ENCODE assay signal across 10 cellular contexts in the genomic region with DNA sequence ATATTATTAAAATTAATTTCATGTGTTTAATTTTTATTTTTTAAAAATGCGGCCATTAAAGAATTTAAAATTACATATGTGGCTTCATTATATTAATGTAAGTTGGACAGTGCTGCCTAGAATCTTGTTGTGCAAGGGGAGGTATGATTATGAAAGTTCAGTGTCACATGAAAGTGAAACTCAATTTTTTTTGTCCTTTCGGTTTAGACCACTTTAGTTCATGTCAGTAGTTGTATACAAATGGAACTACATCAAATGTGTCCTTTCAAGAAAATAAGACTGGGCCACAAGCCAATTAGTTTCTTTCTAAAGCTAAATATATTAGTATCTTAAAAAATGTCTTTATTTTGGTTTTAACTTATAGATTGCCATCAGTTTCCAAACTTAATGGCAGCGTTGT. TPM values are rescaled to one million over a fixed set of nuclear protein-coding genes. Genes with fewer than 3 reads are reported as not detected.
DNase-seq lines count a peak whose midpoint lies in the region; ATAC-seq and TF ChIP-seq lines count a peak whose summit lies in the region.
"Had no signal": no experiment of that assay in that cellular context is flagged by ENCODE, and none has a peak within 500 bp of the region (broad histone marks: within the 10 kb centered on the region; RNA-seq: fewer than 3 reads in every experiment).

No MANE protein-coding gene starts in this region.

- DNase-seq in activated naive CD8-positive, alpha-beta T cell treated with anti-CD3 and anti-CD28 coated beads, Interleukin-2, amount 10 ng/mL, durations not matched to agents 7 days and 5 days: no peak
- DNase-seq in activated naive CD8-positive, alpha-beta T cell treated with anti-CD3 and anti-CD28 coated beads for 36 hours: no peak
- DNase-seq in uterus: no peak
- no peak for DNase-seq in NCI-H1436 (lab: John Stamatoyannopoulos, UW)
- no peak for DNase-seq in Calu3
- no peak for DNase-seq in NCI-H1092 (lab: John Stamatoyannopoulos, UW)
- DNase-seq: NCI-H69 had no signal

- H3K4me1 ChIP-seq in uterus: no peaks in the 10 kb centered on the region

- TF ChIP-seq POLR2A in uterus (IDR thresholded peaks at IDR 0.05): no peak

- H3K9me3 Mint-ChIP-seq in activated naive CD8-positive, alpha-beta T cell treated with anti-CD3 and anti-CD28 coated beads, Interleukin-2, amount 10 ng/mL, durations not matched to agents 7 days and 5 days: no peaks in the 10 kb centered on the region
- no peaks in the 10 kb centered on the region for H3K9me3 Mint-ChIP-seq in activated naive CD8-positive, alpha-beta T cell treated with anti-CD3 and anti-CD28 coated beads for 36 hours
- no peaks in the 10 kb centered on the region for H3K9me3 Mint-ChIP-seq in Calu3 (ENCODE audit: low read depth, unreplicated experiment)
- H3K9me3 Mint-ChIP-seq: activated naive CD4-positive, alpha-beta T cell treated with anti-CD3 and anti-CD28 coated beads, Interleukin-2, amount 50 U/mL, for 24 hours had no signal

- no peaks in the 10 kb centered on the region for H3K27me3 Mint-ChIP-seq in activated naive CD8-positive, alpha-beta T cell treated with anti-CD3 and anti-CD28 coated beads, Interleukin-2, amount 10 ng/mL, durations not matched to agents 7 days and 5 days
- H3K27me3 Mint-ChIP-seq in activated naive CD8-positive, alpha-beta T cell treated with anti-CD3 and anti-CD28 coated beads for 36 hours: no peaks in the 10 kb centered on the region
- no peaks in the 10 kb centered on the region for H3K27me3 Mint-ChIP-seq in Calu3 (ENCODE audit: unreplicated experiment)
- H3K27me3 Mint-ChIP-seq: activated naive CD4-positive, alpha-beta T cell treated with anti-CD3 and anti-CD28 coated beads, Interleukin-2, amount 50 U/mL, for 24 hours had no signal

- no peaks in the 10 kb centered on the region for H3K27me3 ChIP-seq in uterus

- no peak overlapping the region for H3K4me3 ChIP-seq in uterus

- POLR2A ChIA-PET in activated naive CD8-positive, alpha-beta T cell treated with anti-CD3 and anti-CD28 coated beads, Interleukin-2, amount 10 ng/mL, durations not matched to agents 7 days and 5 days (lab: Charles Lee): no interaction called here

- intact Hi-C loops in uterus (cut with DNase I; ENCODE audit: low total_unique reads) (no loop called here), Calu3 (cut with micrococcal nuclease; ENCODE audit: unreplicated experiment) (no loop called here)

- CTCF ChIA-PET in Calu3 (lab: Charles Lee): no interaction called here

- no peak overlapping the region for H3K27ac Mint-ChIP-seq in activated naive CD8-positive, alpha-beta T cell treated with anti-CD3 and anti-CD28 coated beads, Interleukin-2, amount 10 ng/mL, durations not matched to agents 7 days and 5 days
- H3K27ac Mint-ChIP-seq in activated naive CD8-positive, alpha-beta T cell treated with anti-CD3 and anti-CD28 coated beads for 36 hours: no peak overlapping the region
- H3K27ac Mint-ChIP-seq in Calu3 (ENCODE audit: unreplicated experiment): no peak overlapping the region
- H3K27ac Mint-ChIP-seq: activated naive CD4-positive, alpha-beta T cell treated with anti-CD3 and anti-CD28 coated beads, Interleukin-2, amount 50 U/mL, for 24 hours had no signal

- H3K4me3 Mint-ChIP-seq in activated naive CD8-positive, alpha-beta T cell treated with anti-CD3 and anti-CD28 coated beads, Interleukin-2, amount 10 ng/mL, durations not matched to agents 7 days and 5 days: no peak overlapping the region
- no peak overlapping the region for H3K4me3 Mint-ChIP-seq in activated naive CD8-positive, alpha-beta T cell treated with anti-CD3 and anti-CD28 coated beads for 36 hours
- H3K4me3 Mint-ChIP-seq in Calu3 (ENCODE audit: low read depth, unreplicated experiment): no peak overlapping the region
- H3K4me3 Mint-ChIP-seq: activated naive CD4-positive, alpha-beta T cell treated with anti-CD3 and anti-CD28 coated beads, Interleukin-2, amount 50 U/mL, for 24 hours had no signal

- H3K36me3 Mint-ChIP-seq in activated naive CD8-positive, alpha-beta T cell treated with anti-CD3 and anti-CD28 coated beads, Interleukin-2, amount 10 ng/mL, durations not matched to agents 7 days and 5 days: peaks cover 21% of the 10 kb centered on the region
- H3K36me3 Mint-ChIP-seq in activated naive CD8-positive, alpha-beta T cell treated with anti-CD3 and anti-CD28 coated beads for 36 hours: peaks cover 17% of the 10 kb centered on the region
- H3K36me3 Mint-ChIP-seq in Calu3 (ENCODE audit: insufficient read depth, unreplicated experiment): no peaks in the 10 kb centered on the region

- H3K9me3 ChIP-seq in uterus: no peaks in the 10 kb centered on the region

- H3K4me1 Mint-ChIP-seq in activated naive CD8-positive, alpha-beta T cell treated with anti-CD3 and anti-CD28 coated beads, Interleukin-2, amount 10 ng/mL, durations not matched to agents 7 days and 5 days: peaks cover 4% of the 10 kb centered on the region
- peaks cover 10% of the 10 kb centered on the region for H3K4me1 Mint-ChIP-seq in activated naive CD8-positive, alpha-beta T cell treated with anti-CD3 and anti-CD28 coated beads for 36 hours
- no peaks in the 10 kb centered on the region for H3K4me1 Mint-ChIP-seq in Calu3 (ENCODE audit: low read depth, unreplicated experiment)
- H3K4me1 Mint-ChIP-seq: activated naive CD4-positive, alpha-beta T cell treated with anti-CD3 and anti-CD28 coated beads, Interleukin-2, amount 50 U/mL, for 24 hours had no signal

- no peaks in the 10 kb centered on the region for H3K36me3 ChIP-seq in uterus

- ATAC-seq in activated naive CD8-positive, alpha-beta T cell treated with anti-CD3 and anti-CD28 coated beads, Interleukin-2, amount 10 ng/mL, durations not matched to agents 7 days and 5 days (ENCODE audit: low read depth): peak; percentile 67
- peak; percentile 98 for ATAC-seq in HG02678 (IDR thresholded peaks at IDR 0.05; ENCODE audit: unreplicated experiment)
- ATAC-seq in HG03521 (IDR thresholded peaks at IDR 0.05; ENCODE audit: unreplicated experiment): peak; percentile 98

- H3K27ac ChIP-seq in uterus: no peak overlapping the region

- TF ChIP-seq CTCF in uterus (IDR thresholded peaks at IDR 0.05): no peak
- no peak for TF ChIP-seq CTCF in Calu3 (IDR thresholded peaks at IDR 0.05; ENCODE audit: unreplicated experiment)

- BruUV-seq in Calu3 (replicated peaks; lab: Mats Ljungman, UMichigan): no TSS peak

RNA-seq across cellular contexts. Expression of a gene that starts 35.7 kb away (rescaled TPM):
- total RNA-seq in activated naive CD8-positive, alpha-beta T cell treated with anti-CD3 and anti-CD28 coated beads, Interleukin-2, amount 10 ng/mL, durations not matched to agents 7 days and 5 days: 10 to 100 TPM; 13.9 to 15.9 TPM
- total RNA-seq in activated naive CD8-positive, alpha-beta T cell treated with anti-CD3 and anti-CD28 coated beads for 36 hours: 1 to 10 TPM; 7.8 to 10.0 TPM
- total RNA-seq in uterus: 10 to 100 TPM; 12.1 to 87.5 (median 35.6) TPM
- 0.80 and 0.88 TPM in 2 replicates for total RNA-seq in Calu3 (2022)

RNA-seq across cellular contexts. Expression of a gene that starts 41.4 kb away (rescaled TPM):
- total RNA-seq in activated naive CD8-positive, alpha-beta T cell treated with anti-CD3 and anti-CD28 coated beads, Interleukin-2, amount 10 ng/mL, durations not matched to agents 7 days and 5 days: under 1 TPM; 0.23 to 0.30 TPM
- total RNA-seq in activated naive CD8-positive, alpha-beta T cell treated with anti-CD3 and anti-CD28 coated beads for 36 hours: under 1 TPM; 0.31 to 0.40 TPM
- total RNA-seq in uterus (1 to 10 TPM in 2 of 4 donors, under 1 TPM in 1, not detected in 1; under 0.01 to 2.8 (median 1.1) TPM), Calu3 (2022) (not detected in 2 replicates)
